ENCODE assay signal across 1 cellular context in genomic region chr2:54572636-54573531, GRCh38.
A peak's percentile ranks its signal among the peaks of the same experiment; 100 is the strongest.
TF ChIP-seq lines count a peak whose summit lies in the region.

No MANE protein-coding gene starts in this region.

TF ChIP-seq in HepG2, 621 proteins besides CTCF, POLR2A, EP300 and RAD21 (continued from another document and continues in another):
- no peak for TF ChIP-seq ZNF790 (CRISPR knock-in tag; IDR thresholded peaks at IDR 0.05; ENCODE audit: borderline replicate concordance)
- TF ChIP-seq ZBTB37 (CRISPR knock-in tag; IDR thresholded peaks at IDR 0.05): no peak
- no peak for TF ChIP-seq RNF219 (CRISPR knock-in tag; IDR thresholded peaks at IDR 0.05)
- no peak for TF ChIP-seq FOSL1 (CRISPR knock-in tag; IDR thresholded peaks at IDR 0.05; ENCODE audit: borderline replicate concordance)
- TF ChIP-seq SNAI1 (CRISPR knock-in tag; IDR thresholded peaks at IDR 0.05; ENCODE audit: borderline replicate concordance): 0 out of 2 replicates have a peak, but pooled peaks have one; percentile 31
- TF ChIP-seq ZSCAN25 (CRISPR knock-in tag; IDR thresholded peaks at IDR 0.05): no peak
- 0 out of 2 replicates have a peak, but pooled peaks have one; percentile 16 for TF ChIP-seq ZBTB33 (CRISPR knock-in tag; IDR thresholded peaks at IDR 0.05)
- TF ChIP-seq ZNF350 (CRISPR knock-in tag; IDR thresholded peaks at IDR 0.05; ENCODE audit: borderline replicate concordance, low read depth): no peak
- no peak for TF ChIP-seq GATAD1 (CRISPR knock-in tag; IDR thresholded peaks at IDR 0.05)
- TF ChIP-seq HNRNPK (IDR thresholded peaks at IDR 0.05; ENCODE audit: low read depth, low read length, poor library complexity, severe bottlenecking): no peak
- TF ChIP-seq ZNF205 (CRISPR knock-in tag; IDR thresholded peaks at IDR 0.05): no peak; the same call in 1 of the 2 replicates
- TF ChIP-seq AKAP8 (CRISPR knock-in tag; IDR thresholded peaks at IDR 0.05): no peak
- no peak for TF ChIP-seq TMF1 (CRISPR knock-in tag; IDR thresholded peaks at IDR 0.05; ENCODE audit: low read depth)
- no peak for TF ChIP-seq ZNF431 (CRISPR knock-in tag; IDR thresholded peaks at IDR 0.05; ENCODE audit: borderline replicate concordance, low read depth)
- no peak for TF ChIP-seq RBAK (CRISPR knock-in tag; IDR thresholded peaks at IDR 0.05)
- TF ChIP-seq KLF11 (CRISPR knock-in tag; IDR thresholded peaks at IDR 0.05): no peak
- TF ChIP-seq PREB (CRISPR knock-in tag; IDR thresholded peaks at IDR 0.05): no peak
- no peak for TF ChIP-seq CEBPG (CRISPR knock-in tag; IDR thresholded peaks at IDR 0.05)
- TF ChIP-seq ZNF761 (CRISPR knock-in tag; conservative IDR thresholded peaks at IDR 0.05): no peak
- TF ChIP-seq PRDM10 (CRISPR knock-in tag; IDR thresholded peaks at IDR 0.05; ENCODE audit: low read depth): no peak
- no peak for TF ChIP-seq ZMYM4 (CRISPR knock-in tag; IDR thresholded peaks at IDR 0.05)
- TF ChIP-seq ZNF331 (CRISPR knock-in tag; IDR thresholded peaks at IDR 0.05): no peak
- peak; percentile 79 for TF ChIP-seq RARA (CRISPR knock-in tag; IDR thresholded peaks at IDR 0.05)
- TF ChIP-seq IRF1 (CRISPR knock-in tag; IDR thresholded peaks at IDR 0.05; ENCODE audit: low read depth): no peak
- TF ChIP-seq PTBP1 (IDR thresholded peaks at IDR 0.05; ENCODE audit: low read depth, low read length, poor library complexity, severe bottlenecking): no peak
- no peak for TF ChIP-seq GABPB1 (CRISPR knock-in tag; IDR thresholded peaks at IDR 0.05)
- TF ChIP-seq BORCS8-MEF2B (CRISPR knock-in tag; IDR thresholded peaks at IDR 0.05): no peak
- TF ChIP-seq SNAPC4 (CRISPR knock-in tag; IDR thresholded peaks at IDR 0.05): no peak; the same call in 1 of the 2 replicates
- no peak for TF ChIP-seq ZNF577 (CRISPR knock-in tag; IDR thresholded peaks at IDR 0.05; ENCODE audit: borderline replicate concordance, low read depth)
- TF ChIP-seq MXI1 (IDR thresholded peaks at IDR 0.05; ENCODE audit: borderline replicate concordance, low read depth, low read length): no peak
- no peak for TF ChIP-seq ZNF234 (CRISPR knock-in tag; conservative IDR thresholded peaks at IDR 0.05)
